17 cellular contexts compared by ENCODE assay signal in genomic region chr11:112582366-112582765, GRCh38.
DNase-seq lines count a peak whose midpoint lies in the region; ATAC-seq and TF ChIP-seq lines count a peak whose summit lies in the region.
"Had no signal": no experiment of that assay in that cellular context is flagged by ENCODE, and none has a peak within 500 bp of the region (broad histone marks: within the 10 kb centered on the region; RNA-seq: fewer than 3 reads in every experiment).

No MANE protein-coding gene starts in this region.

- H3K27ac ChIP-seq in right atrium auricular region, result peak overlapping the region; percentile 6 to 57

- peaks cover 19% of the 10 kb centered on the region for H3K27me3 Mint-ChIP-seq in nephron (ENCODE audit: low read depth)

- no peaks in the 10 kb centered on the region for H3K9me3 Mint-ChIP-seq in nephron
- H3K9me3 Mint-ChIP-seq: CD4-positive, alpha-beta memory T cell; GM23338 had no signal

- H3K4me1 ChIP-seq in right atrium auricular region, result no peaks in the 10 kb centered on the region
- H3K4me1 ChIP-seq: BE2C had no signal

- H3K4me3 Mint-ChIP-seq in nephron, result no peak overlapping the region
- H3K4me3 Mint-ChIP-seq: CD4-positive, alpha-beta memory T cell; GM23338 had no signal

- ATAC-seq in Right ventricle myocardium inferior, result no peak
- no peak for ATAC-seq in HG03342 (IDR thresholded peaks at IDR 0.05; ENCODE audit: unreplicated experiment)
- ATAC-seq: GM23338, HCT116 had no signal

- H3K4me1 Mint-ChIP-seq in nephron, result peaks cover 69% of the 10 kb centered on the region

- no peak for TF ChIP-seq CTCF in right atrium auricular region (IDR thresholded peaks at IDR 0.05)
- TF ChIP-seq CTCF in nephron (IDR thresholded peaks at IDR 0.05; ENCODE audit: unreplicated experiment in 3 of 3), result no peak

- H3K9me3 ChIP-seq in right atrium auricular region, result no peaks in the 10 kb centered on the region
- H3K9me3 ChIP-seq: BE2C had no signal

- DNase-seq in right atrium auricular region (ENCODE audit: low spot score) (no peak), Right ventricle myocardium inferior (ENCODE audit: missing footprints) (no peak), epidermal melanocyte (ENCODE audit: insufficient read length, low spot score) (peak; percentile 44)
- no peak for DNase-seq in stimulated activated CD4-positive, alpha-beta T cell treated with anti-CD3 and anti-CD28 coated beads, Interleukin-2, amount 100 ng/mL, for 24 hours
- DNase-seq in activated effector memory CD4-positive, alpha-beta T cell treated with anti-CD3 and anti-CD28 coated beads, Interleukin-2, amount 50 U/mL, for 16 hours, result no peak
- DNase-seq: BE2C; Calu3; CD4-positive, alpha-beta memory T cell; DMS53; NCI-H1105; NCI-H446 treated with DMSO at 0.1 percent for 48 hours; NK-92 treated with Interleukin-12 subunit alpha and Interleukin-12 subunit beta, amount 100 ng/mL, for 24 hours; SIG-M5 had no signal

- H3K36me3 Mint-ChIP-seq in nephron (ENCODE audit: low read depth), result no peaks in the 10 kb centered on the region
- H3K36me3 Mint-ChIP-seq: CD4-positive, alpha-beta memory T cell had no signal

- no peak overlapping the region for H3K4me3 ChIP-seq in right atrium auricular region
- H3K4me3 ChIP-seq: GM23338 had no signal

- intact Hi-C loops in Right ventricle myocardium inferior (cut with DNase I), result loop anchor here (5.0 to 10.0 kb wide), 2 partner anchors 290 to 382 kb away; partner anchors contain the start of gene NCAM1

- H3K27ac Mint-ChIP-seq in nephron, result peak overlapping the region; percentile 32 to 71 (median 65)
- H3K27ac Mint-ChIP-seq: CD4-positive, alpha-beta memory T cell; GM23338 had no signal

- no peaks in the 10 kb centered on the region for H3K36me3 ChIP-seq in right atrium auricular region
- H3K36me3 ChIP-seq: BE2C had no signal

- H3K27me3 ChIP-seq in right atrium auricular region, result no peaks in the 10 kb centered on the region
- H3K27me3 ChIP-seq: BE2C had no signal
